ENCODE assay signal across 7 cellular contexts in genomic region chr2:91476936-91477246, GRCh38.
DNase-seq lines count a peak whose midpoint lies in the region; ATAC-seq, FAIRE-seq and TF ChIP-seq lines count a peak whose summit lies in the region.
"Not testable (repeated sequence)": the region's sequence is repeated elsewhere in the genome, so short reads cannot be mapped to it uniquely, and the experiment has no call there.

No MANE protein-coding gene starts in this region.

- H3K4me3 Mint-ChIP-seq in T-helper 2 cell treated with Interferon-gamma antibody and Interleukin-4, amounts not matched to agents 5 μg/mL and 100 μg/mL, for 36 hours, result peak overlapping the region; percentile 71
- H3K4me3 Mint-ChIP-seq in activated T-cell treated with anti-CD3 and anti-CD28 coated beads, Interleukin-2, amount 50 U/mL, for 4 hours, result peak overlapping the region; percentile 78
- peak overlapping the region; percentile 63 for H3K4me3 Mint-ChIP-seq in activated naive CD8-positive, alpha-beta T cell treated with anti-CD3 and anti-CD28 coated beads, Interleukin-2, amount 50 U/mL, for 24 hours
- H3K4me3 Mint-ChIP-seq in neural progenitor cell, result peak overlapping the region; percentile 83

- peaks cover 9 to 43% (median 30%) of the 10 kb centered on the region in 4 donors for H3K27me3 ChIP-seq in esophagus muscularis mucosa
- H3K27me3 ChIP-seq in HepG2 (ENCODE audit: control insufficient read depth in 1 of 2, insufficient read depth in 2 of 2, low read length in 2 of 2), result peaks cover 7 to 25% of the 10 kb centered on the region in 2 experiments; a peak in 3 of 5 replicates
- not testable (repeated sequence) for H3K27me3 ChIP-seq in neural progenitor cell

- not testable (repeated sequence) for H3K9me3 Mint-ChIP-seq in T-helper 2 cell treated with Interferon-gamma antibody and Interleukin-4, amounts not matched to agents 5 μg/mL and 100 μg/mL, for 36 hours; activated T-cell treated with anti-CD3 and anti-CD28 coated beads, Interleukin-2, amount 50 U/mL, for 4 hours; activated naive CD8-positive, alpha-beta T cell treated with anti-CD3 and anti-CD28 coated beads, Interleukin-2, amount 50 U/mL, for 24 hours
- peaks cover 14% of the 10 kb centered on the region for H3K9me3 Mint-ChIP-seq in neural progenitor cell

- FAIRE-seq in HepG2 (lab: Jason Lieb, UNC), result not testable (repeated sequence)

- peaks cover 20% of the 10 kb centered on the region for H3K27me3 Mint-ChIP-seq in T-helper 2 cell treated with Interferon-gamma antibody and Interleukin-4, amounts not matched to agents 5 μg/mL and 100 μg/mL, for 36 hours (ENCODE audit: low read depth)
- H3K27me3 Mint-ChIP-seq in activated T-cell treated with anti-CD3 and anti-CD28 coated beads, Interleukin-2, amount 50 U/mL, for 4 hours (ENCODE audit: low read depth), result peaks cover 21% of the 10 kb centered on the region
- peaks cover 21% of the 10 kb centered on the region for H3K27me3 Mint-ChIP-seq in activated naive CD8-positive, alpha-beta T cell treated with anti-CD3 and anti-CD28 coated beads, Interleukin-2, amount 50 U/mL, for 24 hours
- not testable (repeated sequence) for H3K27me3 Mint-ChIP-seq in neural progenitor cell (ENCODE audit: insufficient read depth, low read depth)

- not testable (repeated sequence) for H4K20me1 ChIP-seq in HepG2 (ENCODE audit: insufficient read depth, low read length); neural progenitor cell (ENCODE audit: low read depth)

- not testable (repeated sequence) for H3K9me3 ChIP-seq in esophagus muscularis mucosa; HepG2 (ENCODE audit: low read length)
- peaks cover 22% of the 10 kb centered on the region for H3K9me3 ChIP-seq in neural progenitor cell (ENCODE audit: low read depth)

- H3K27ac ChIP-seq in esophagus muscularis mucosa (replicated peaks in 1 of 4); HepG2 (ENCODE audit: extremely low read length, insufficient read depth, low read length); neural progenitor cell: not testable (repeated sequence)

- not testable (repeated sequence) for H3F3A ChIP-seq in neural progenitor cell (ENCODE audit: low read depth)

- in situ Hi-C loops in HepG2 (cut with HindIII; ENCODE audit: extremely low pct_ligation_motif_present, low pct_unique_long_range_greater_than_20kb), result not testable (repeated sequence)

- peak; percentile 40 for DNase-seq in Daoy (ENCODE audit: low read depth)
- DNase-seq in T-helper 2 cell treated with Interferon-gamma antibody and Interleukin-4, amounts not matched to agents 5 μg/mL and 100 μg/mL, for 36 hours (ENCODE audit: low spot score); activated T-cell treated with anti-CD3 and anti-CD28 coated beads, Interleukin-2, amount 50 U/mL, for 4 hours; activated naive CD8-positive, alpha-beta T cell treated with anti-CD3 and anti-CD28 coated beads, Interleukin-2, amount 50 U/mL, for 24 hours; HepG2 (ENCODE audit: low spot score); neural progenitor cell (ENCODE audit: low spot score): not testable (repeated sequence)
- peak; percentile 55 for DNase-seq in esophagus muscularis mucosa (ENCODE audit: extremely low spot score)

- TF ChIP-seq RAD21 in HepG2 (CRISPR knock-in tag; IDR thresholded peaks at IDR 0.05), result not testable (repeated sequence)

- ATAC-seq in activated T-cell treated with anti-CD3 and anti-CD28 coated beads, Interleukin-2, amount 50 U/mL, for 4 hours; activated naive CD8-positive, alpha-beta T cell treated with anti-CD3 and anti-CD28 coated beads, Interleukin-2, amount 50 U/mL, for 24 hours; HepG2: not testable (repeated sequence)

- not testable (repeated sequence) for H3K4me1 Mint-ChIP-seq in T-helper 2 cell treated with Interferon-gamma antibody and Interleukin-4, amounts not matched to agents 5 μg/mL and 100 μg/mL, for 36 hours (ENCODE audit: low read depth); activated T-cell treated with anti-CD3 and anti-CD28 coated beads, Interleukin-2, amount 50 U/mL, for 4 hours (ENCODE audit: low read depth); activated naive CD8-positive, alpha-beta T cell treated with anti-CD3 and anti-CD28 coated beads, Interleukin-2, amount 50 U/mL, for 24 hours; neural progenitor cell

- POLR2A ChIA-PET in HepG2 (lab: Yijun Ruan, JAX), result not testable (repeated sequence)

- TF ChIP-seq CTCF in esophagus muscularis mucosa (IDR thresholded peaks at IDR 0.05); HepG2 (CRISPR knock-in tag; IDR thresholded peaks at IDR 0.05); neural progenitor cell (IDR thresholded peaks at IDR 0.05): not testable (repeated sequence)

- intact Hi-C loops in esophagus muscularis mucosa (cut with DNase I); HepG2 (cut with micrococcal nuclease; ENCODE audit: unreplicated experiment): not testable (repeated sequence)

- not testable (repeated sequence) for H2AFZ ChIP-seq in HepG2 (ENCODE audit: low read length); neural progenitor cell (replicated peaks)

- peaks cover 18 to 27% (median 25%) of the 10 kb centered on the region in 4 donors for H3K4me1 ChIP-seq in esophagus muscularis mucosa
- H3K4me1 ChIP-seq in HepG2 (ENCODE audit: insufficient read depth, low read length); neural progenitor cell: not testable (repeated sequence)

- not testable (repeated sequence) for H3K9ac ChIP-seq in HepG2 (ENCODE audit: insufficient read depth, low read depth, low read length); neural progenitor cell

- H3K79me2 ChIP-seq in HepG2 (ENCODE audit: insufficient read depth, low read length); neural progenitor cell (ENCODE audit: low read depth): not testable (repeated sequence)

- peak overlapping the region; percentile 90 for H3K27ac Mint-ChIP-seq in T-helper 2 cell treated with Interferon-gamma antibody and Interleukin-4, amounts not matched to agents 5 μg/mL and 100 μg/mL, for 36 hours
- H3K27ac Mint-ChIP-seq in activated naive CD8-positive, alpha-beta T cell treated with anti-CD3 and anti-CD28 coated beads, Interleukin-2, amount 50 U/mL, for 24 hours, result peak overlapping the region; percentile 84
- not testable (repeated sequence) for H3K27ac Mint-ChIP-seq in neural progenitor cell

- not testable (repeated sequence) for TF ChIP-seq EP300 in esophagus muscularis mucosa (IDR thresholded peaks at IDR 0.05); HepG2 (IDR thresholded peaks at IDR 0.05; ENCODE audit: low read depth in 2 of 2, low read length in 2 of 2); HepG2 (CRISPR knock-in tag; IDR thresholded peaks at IDR 0.05; ENCODE audit: borderline replicate concordance)

- peak overlapping the region in 1 of 4 donors; percentile 44 for H3K4me3 ChIP-seq in esophagus muscularis mucosa
- not testable (repeated sequence) for H3K4me3 ChIP-seq in HepG2 (replicated peaks in 1 of 3; ENCODE audit: insufficient read depth in 1 of 3, low read depth in 2 of 3, low read length in 3 of 3); neural progenitor cell

- not testable (repeated sequence) for H3K4me2 ChIP-seq in HepG2 (ENCODE audit: low read depth, low read length); neural progenitor cell

- TF ChIP-seq POLR2A in esophagus muscularis mucosa (IDR thresholded peaks at IDR 0.05; ENCODE audit: low read depth); HepG2 (IDR thresholded peaks at IDR 0.05; ENCODE audit: insufficient read depth in 1 of 2, low read depth in 2 of 2, low read length in 2 of 2): not testable (repeated sequence)

- H3K36me3 ChIP-seq in esophagus muscularis mucosa; HepG2 (replicated peaks in 1 of 2; ENCODE audit: control insufficient read depth in 1 of 2, insufficient read depth in 2 of 2, low read length in 2 of 2); neural progenitor cell: not testable (repeated sequence)

- BruUV-seq in HepG2 (replicated peaks; lab: Mats Ljungman, UMichigan), result not testable (repeated sequence)

- 4% methylated on average over 22 of the region's 25 CpGs for WGBS in esophagus muscularis mucosa
- WGBS in HepG2 (ENCODE audit: low lambda C conversion rate), result 15% methylated on average over 25 of the region's 25 CpGs

- not testable (repeated sequence) for H3K36me3 Mint-ChIP-seq in T-helper 2 cell treated with Interferon-gamma antibody and Interleukin-4, amounts not matched to agents 5 μg/mL and 100 μg/mL, for 36 hours (ENCODE audit: low read depth); activated T-cell treated with anti-CD3 and anti-CD28 coated beads, Interleukin-2, amount 50 U/mL, for 4 hours (ENCODE audit: insufficient read depth); activated naive CD8-positive, alpha-beta T cell treated with anti-CD3 and anti-CD28 coated beads, Interleukin-2, amount 50 U/mL, for 24 hours (ENCODE audit: low read depth); neural progenitor cell

- CTCF ChIA-PET in HepG2 (lab: Yijun Ruan, JAX; ENCODE audit: low intra/inter-chr PET ratio, low total read pairs), result not testable (repeated sequence)

TF ChIP-seq in HepG2, 621 proteins besides CTCF, POLR2A, EP300 and RAD21:
- peak; percentile 57; the same call in 1 of the 2 replicates for TF ChIP-seq MTF2 (CRISPR knock-in tag; IDR thresholded peaks at IDR 0.05; ENCODE audit: borderline replicate concordance)
TF ChIP-seq in HepG2: peak in this region for 1; not testable (repeated sequence) for 620.
